Comparison of ENCODE assay signal across 31 cellular contexts in the genomic region with DNA sequence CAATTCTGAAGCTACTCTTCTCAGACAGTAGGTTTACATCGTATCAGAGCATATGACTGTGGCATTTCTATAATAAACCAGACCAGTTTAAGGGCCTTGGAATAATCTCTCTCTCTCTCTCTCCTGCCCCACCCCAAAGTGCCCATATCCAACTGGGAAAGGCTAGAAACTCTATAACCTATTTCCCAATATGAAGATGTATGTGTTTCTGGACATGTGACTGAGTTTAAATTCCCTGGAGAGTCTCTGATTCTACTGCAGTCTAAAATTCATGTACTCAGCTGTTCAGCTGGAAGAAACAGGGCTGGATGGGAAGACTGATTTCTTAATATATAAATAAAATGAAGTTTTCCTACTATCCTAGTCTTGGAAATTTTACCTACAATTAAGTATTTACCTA.
"Had no signal": no experiment of that assay in that cellular context is flagged by ENCODE, and none has a peak within 500 bp of the region (broad histone marks: within the 10 kb centered on the region; RNA-seq: fewer than 3 reads in every experiment).

No MANE protein-coding gene starts in this region.

- ATAC-seq: activated T-helper 17 cell treated with anti-CD3 and anti-CD28 coated beads, Interleukin-2, amount 50 U/mL, for 72 hours; left lung; lower lobe of right lung; mucosa of descending colon; right lobe of liver; stimulated activated memory B cell treated with anti-CD40 and anti-IgM and Interleukin-4, amounts not matched to agents 10 μg/mL and 1 μg/mL and 100 μg/mL, for 72 hours; stimulated activated naive CD8-positive, alpha-beta T cell treated with anti-CD3 and anti-CD28 coated beads, Interleukin-15, amount 100 ng/mL, for 72 hours had no signal

- H3K27ac Mint-ChIP-seq: activated T-helper 17 cell treated with anti-CD3 and anti-CD28 coated beads, Interleukin-2, amount 50 U/mL, for 72 hours; progenitor cell of endocrine pancreas; stimulated activated memory B cell treated with anti-CD40 and anti-IgM and Interleukin-4, amounts not matched to agents 10 μg/mL and 1 μg/mL and 100 μg/mL, for 72 hours; type B pancreatic cell had no signal

- DNase-seq: activated CD4-positive, alpha-beta T cell treated with anti-CD3 and anti-CD28 coated beads for 4 hours; activated CD4-positive, alpha-beta T cell treated with anti-CD3 and anti-CD28 coated beads, Interleukin-2, amount 50 U/mL, for 4 hours; activated CD4-positive, CD25-positive, alpha-beta regulatory T cell; activated CD8-positive, alpha-beta memory T cell treated with anti-CD3 and anti-CD28 coated beads, Interleukin-2, amount 50 U/mL, for 4 hours; activated gamma-delta T cell treated with Interleukin-2 at 50 U/mL for 16 hours; activated naive CD4-positive, alpha-beta T cell treated with anti-CD3 and anti-CD28 coated beads, Interleukin-2, amount 50 U/mL, for 16 hours; activated T-cell treated with anti-CD3 and anti-CD28 coated beads, Interleukin-2, amount 50 U/mL, for 1 hour; amygdala; dermis blood vessel endothelial cell; effector CD4-positive, alpha-beta T cell; left lung; lower lobe of right lung; mesendoderm; mucosa of descending colon; ovary; right lobe of liver; stimulated activated CD4-positive, alpha-beta T cell treated with anti-CD3 and anti-CD28 coated beads, Interleukin-1b, Interleukin-23, amount 100 ng/mL, for 48 hours; stimulated activated CD4-positive, alpha-beta T cell treated with anti-CD3 and anti-CD28 coated beads, Interleukin-4, amount 100 ng/mL, for 4 hours; stimulated activated CD8-positive, alpha-beta memory T cell treated with anti-CD3 and anti-CD28 coated beads, Interleukin-4, amount 100 ng/mL, for 48 hours; stimulated activated naive CD8-positive, alpha-beta T cell treated with anti-CD3 and anti-CD28 coated beads, Interleukin-15, amount 100 ng/mL, for 72 hours; substantia nigra; T-helper 1 cell; uterus had no signal

- H3K36me3 ChIP-seq: left lung, lower lobe of right lung, neutrophil, ovary, right lobe of liver, uterus had no signal

- H3K27me3 ChIP-seq: left lung, ovary, right lobe of liver, uterus had no signal

- H3K27ac ChIP-seq: epithelial cell of prostate, left lung, lower lobe of right lung, neutrophil, ovary, right lobe of liver, uterus had no signal

- H3K27me3 Mint-ChIP-seq: progenitor cell of endocrine pancreas; stimulated activated naive CD8-positive, alpha-beta T cell treated with anti-CD3 and anti-CD28 coated beads, Interleukin-15, amount 100 ng/mL, for 72 hours; type B pancreatic cell had no signal

- H3K4me3 Mint-ChIP-seq: activated T-helper 17 cell treated with anti-CD3 and anti-CD28 coated beads, Interleukin-2, amount 50 U/mL, for 72 hours; nephron; stimulated activated memory B cell treated with anti-CD40 and anti-IgM and Interleukin-4, amounts not matched to agents 10 μg/mL and 1 μg/mL and 100 μg/mL, for 72 hours; stimulated activated naive CD8-positive, alpha-beta T cell treated with anti-CD3 and anti-CD28 coated beads, Interleukin-15, amount 100 ng/mL, for 72 hours; type B pancreatic cell had no signal

- H3K9me3 Mint-ChIP-seq: activated T-helper 17 cell treated with anti-CD3 and anti-CD28 coated beads, Interleukin-2, amount 50 U/mL, for 72 hours; nephron; stimulated activated memory B cell treated with anti-CD40 and anti-IgM and Interleukin-4, amounts not matched to agents 10 μg/mL and 1 μg/mL and 100 μg/mL, for 72 hours; stimulated activated naive CD8-positive, alpha-beta T cell treated with anti-CD3 and anti-CD28 coated beads, Interleukin-15, amount 100 ng/mL, for 72 hours; type B pancreatic cell had no signal

- H3K4me3 ChIP-seq: left lung, lower lobe of right lung, mucosa of descending colon, ovary, right lobe of liver, smooth muscle cell, uterus had no signal

- H3K36me3 Mint-ChIP-seq: stimulated activated memory B cell treated with anti-CD40 and anti-IgM and Interleukin-4, amounts not matched to agents 10 μg/mL and 1 μg/mL and 100 μg/mL, for 72 hours; type B pancreatic cell had no signal

- H3K9me3 ChIP-seq: left lung, lower lobe of right lung, mucosa of descending colon, neutrophil, ovary, right lobe of liver, uterus had no signal

- H3K4me1 ChIP-seq: right lobe of liver, uterus had no signal
